Comparison of ENCODE assay signal across 8 cellular contexts in genomic region chr20:45373353-45374100, GRCh38. TPM values are rescaled to one million over a fixed set of nuclear protein-coding genes. Genes with fewer than 3 reads are reported as not detected.
A peak's percentile ranks its signal among the peaks of the same experiment; 100 is the strongest.
DNase-seq lines count a peak whose midpoint lies in the region; ATAC-seq and TF ChIP-seq lines count a peak whose summit lies in the region.

No MANE protein-coding gene starts in this region.

- peaks cover 0 to 12% of the 10 kb centered on the region in 2 donors for H3K4me1 ChIP-seq in lung (ENCODE audit: control insufficient read depth in 2 of 2, insufficient read depth in 2 of 2, low read length in 2 of 2)

- DNase-seq in NCI-H82 treated with DMSO at 0.1 percent for 48 hours (lab: John Stamatoyannopoulos, UW; ENCODE audit: unreplicated experiment): peak; percentile 74
- DNase-seq in activated CD8-positive, alpha-beta memory T cell treated with anti-CD3 and anti-CD28 coated beads for 24 hours: peak; percentile 96
- peak; percentile 84 for DNase-seq in effector CD8-positive, alpha-beta T cell (lab: John Stamatoyannopoulos, UW)
- peak; percentile 93 for DNase-seq in lung (ENCODE audit: low spot score)
- peak; percentile 81 to 90 (median 85) for DNase-seq in stimulated activated CD4-positive, alpha-beta T cell treated with anti-CD3 and anti-CD28 coated beads, TNF-alpha, amount 100 ng/mL, for 24 hours (ENCODE audit: low read depth in 3 of 3)

- peak overlapping the region; percentile 26 to 71 for H3K27ac ChIP-seq in lung (ENCODE audit: low read depth in 1 of 2, low read length in 1 of 2)

- WGBS in lung, 2 donors: 2 to 4% methylated on average over 38 of the region's 38 CpGs

- peaks cover 2 to 8% of the 10 kb centered on the region in 2 donors for H3K36me3 ChIP-seq in lung (ENCODE audit: control insufficient read depth in 2 of 2, insufficient read depth in 2 of 2, low read length in 2 of 2)

- no peaks in the 10 kb centered on the region for H3K9me3 ChIP-seq in lung (ENCODE audit: control insufficient read depth in 2 of 2, insufficient read depth in 1 of 2, low read length in 1 of 2)

- ATAC-seq in HG03196 (IDR thresholded peaks at IDR 0.05; ENCODE audit: unreplicated experiment) (peak; percentile 49), lung (ENCODE audit: insufficient read depth, low FRiP score) (peak; percentile 75), HG03565 (IDR thresholded peaks at IDR 0.05; ENCODE audit: unreplicated experiment) (no peak)

- no peaks in the 10 kb centered on the region for H3K27me3 ChIP-seq in lung (ENCODE audit: control insufficient read depth, insufficient read depth)

- peak; percentile 91 for TF ChIP-seq CTCF in GM12875 (IDR thresholded peaks at IDR 0.05; ENCODE audit: borderline replicate concordance, insufficient read depth, low read depth, low read length)
- TF ChIP-seq CTCF in lung (IDR thresholded peaks at IDR 0.05; ENCODE audit: control extremely low read depth, extremely low read depth): peak; percentile 86

- H3K4me3 ChIP-seq in GM12875 (ENCODE audit: low read depth, low read length) (peak overlapping the region; percentile 25), lung (peak overlapping the region; percentile 8)

RNA-seq across cellular contexts. Expression of gene TP53TG5, which starts 4.6 kb away (rescaled TPM):
- not detected for total RNA-seq in lung
- under 1 TPM; 0.03 to 0.28 TPM for polyA plus RNA-seq in lung

RNA-seq across cellular contexts. Expression of gene SYS1, which starts 10.6 kb away (rescaled TPM):
- total RNA-seq in lung: 10 to 100 TPM; 21.3 to 45.5 TPM
- 10 to 100 TPM; 24.9 to 57.5 TPM for polyA plus RNA-seq in lung

RNA-seq across cellular contexts. Expression of gene SDC4, which starts 25.3 kb away (rescaled TPM):
- 100 to 1,000 TPM; 250 to 313 TPM for total RNA-seq in lung
- polyA plus RNA-seq in lung: 100 to 1,000 TPM; 239 to 258 TPM

RNA-seq across cellular contexts. Expression of gene DBNDD2, which starts 34.6 kb away (rescaled TPM):
- total RNA-seq in lung: 10 to 100 TPM; 11.7 to 61.1 TPM
- polyA plus RNA-seq in lung: 10 to 100 TPM; 54.6 to 75.4 TPM

RNA-seq across cellular contexts. Expression of gene PIGT, which starts 42.4 kb away (rescaled TPM):
- total RNA-seq in lung: 100 to 1,000 TPM in 1 of 2 donors, 10 to 100 TPM in 1; 33.6 to 107 TPM
- polyA plus RNA-seq in lung: 10 to 100 TPM; 71.6 to 73.0 TPM
